ENCODE assay signal across 11 cellular contexts in genomic region chr20:49889943-49890650, GRCh38.
DNase-seq lines count a peak whose midpoint lies in the region; ATAC-seq and TF ChIP-seq lines count a peak whose summit lies in the region.
"Had no signal": no experiment of that assay in that cellular context is flagged by ENCODE, and none has a peak within 500 bp of the region (broad histone marks: within the 10 kb centered on the region; RNA-seq: fewer than 3 reads in every experiment).

No MANE protein-coding gene starts in this region.

- H3K9me3 Mint-ChIP-seq in stimulated activated effector memory CD8-positive, alpha-beta T cell treated with anti-CD3 and anti-CD28 coated beads, Interleukin-12 subunit alpha, Interleukin-12 subunit beta, amount 100 ng/mL, for 72 hours, result no peaks in the 10 kb centered on the region

- H3K4me1 Mint-ChIP-seq in stimulated activated effector memory CD8-positive, alpha-beta T cell treated with anti-CD3 and anti-CD28 coated beads, Interleukin-12 subunit alpha, Interleukin-12 subunit beta, amount 100 ng/mL, for 72 hours, result peaks cover 63% of the 10 kb centered on the region

- no peak overlapping the region for H3K4me3 Mint-ChIP-seq in stimulated activated effector memory CD8-positive, alpha-beta T cell treated with anti-CD3 and anti-CD28 coated beads, Interleukin-12 subunit alpha, Interleukin-12 subunit beta, amount 100 ng/mL, for 72 hours

- H3K36me3 Mint-ChIP-seq in stimulated activated effector memory CD8-positive, alpha-beta T cell treated with anti-CD3 and anti-CD28 coated beads, Interleukin-12 subunit alpha, Interleukin-12 subunit beta, amount 100 ng/mL, for 72 hours, result peaks cover 77% of the 10 kb centered on the region

- POLR2A ChIA-PET in RWPE1 (lab: Yijun Ruan, JAX; ENCODE audit: low non-redundant PET), result no interaction called here

- CTCF ChIA-PET in RWPE1 (lab: Yijun Ruan, JAX), result interaction anchor here (0.6 to 5.7 kb wide), 32 partner anchors 10 to 765 kb away, joined by 3 to 34 read pairs (median 6); partner anchors contain the start of gene SLC9A8

- peak; percentile 33 for DNase-seq in NCI-H2227 (lab: John Stamatoyannopoulos, UW; ENCODE audit: unreplicated experiment)
- no peak for DNase-seq in NCI-H2227 treated with DMSO at 0.1 percent for 48 hours (lab: John Stamatoyannopoulos, UW)
- peak; percentile 59 for DNase-seq in RWPE1 (ENCODE audit: low spot score)
- DNase-seq in iPS-NIHi11 (ENCODE audit: low spot score), result peak; percentile 65
- DNase-seq in stimulated activated effector memory CD8-positive, alpha-beta T cell treated with anti-CD3 and anti-CD28 coated beads, Interleukin-12 subunit alpha, Interleukin-12 subunit beta, amount 100 ng/mL, for 72 hours (ENCODE audit: low spot score in 2 of 2), result no peak
- DNase-seq in HuH-7 (ENCODE audit: low spot score), result no peak
- DNase-seq: EL; stimulated activated CD4-positive, alpha-beta T cell treated with anti-CD3 and anti-CD28 coated beads, Interleukin-1b, Interleukin-23, amount 100 ng/mL, for 48 hours; SW 1271 had no signal

- H3K27ac ChIP-seq in RWPE1, result no peak overlapping the region

- peak; percentile 83 for TF ChIP-seq CTCF in RWPE1 (conservative IDR thresholded peaks at IDR 0.05; ENCODE audit: low read depth)

- no peak for ATAC-seq in stimulated activated effector memory CD8-positive, alpha-beta T cell treated with anti-CD3 and anti-CD28 coated beads, Interleukin-12 subunit alpha, Interleukin-12 subunit beta, amount 100 ng/mL, for 72 hours
- ATAC-seq in HG03280 (IDR thresholded peaks at IDR 0.05; ENCODE audit: unreplicated experiment) (no peak), HG03097 (IDR thresholded peaks at IDR 0.05; ENCODE audit: low FRiP score, unreplicated experiment) (no peak)

- H3K27ac Mint-ChIP-seq in stimulated activated effector memory CD8-positive, alpha-beta T cell treated with anti-CD3 and anti-CD28 coated beads, Interleukin-12 subunit alpha, Interleukin-12 subunit beta, amount 100 ng/mL, for 72 hours, result peak overlapping the region; percentile 87

Comparison
In these comparisons a context has a peak if more than half of its experiments do, and no peak if none do; other contexts are left out.
1. DNase-seq: peak in NCI-H2227 (single experiment), RWPE1 (single experiment) and iPS-NIHi11 (single experiment); none in NCI-H2227 treated with DMSO at 0.1 percent for 48 hours (single experiment), stimulated activated effector memory CD8-positive, alpha-beta T cell treated with anti-CD3 and anti-CD28 coated beads, Interleukin-12 subunit alpha, Interleukin-12 subunit beta, amount 100 ng/mL, for 72 hours (0 of 2) and HuH-7 (single experiment).